ENCODE assay signal across 26 cellular contexts in genomic region chr7:118366363-118366762, GRCh38.
DNase-seq lines count a peak whose midpoint lies in the region; ATAC-seq, FAIRE-seq and TF ChIP-seq lines count a peak whose summit lies in the region.
"Had no signal": no experiment of that assay in that cellular context is flagged by ENCODE, and none has a peak within 500 bp of the region (broad histone marks: within the 10 kb centered on the region; RNA-seq: fewer than 3 reads in every experiment).

No MANE protein-coding gene starts in this region.

- H3K79me2 ChIP-seq in PC-9 (ENCODE audit: low read depth) (no peaks in the 10 kb centered on the region), GM12878 (ENCODE audit: control insufficient read depth, insufficient read depth, low read length) (no peaks in the 10 kb centered on the region)

- TF ChIP-seq CTCF in PC-9 (conservative IDR thresholded peaks at IDR 0.05) (no peak), GM12878 (IDR thresholded peaks at IDR 0.05 in 2 of 3, conservative IDR thresholded peaks at IDR 0.05 in 1 of 3; ENCODE audit: control insufficient read depth in 2 of 3, extremely low read depth in 1 of 3, insufficient read depth in 1 of 3, low read depth in 3 of 3, low read length in 3 of 3) (no peak), left ventricle myocardium inferior (IDR thresholded peaks at IDR 0.05; ENCODE audit: borderline replicate concordance) (no peak), mucosa of descending colon (IDR thresholded peaks at IDR 0.05) (no peak)

- no peaks in the 10 kb centered on the region for H3F3A ChIP-seq in PC-9 (ENCODE audit: insufficient read depth, low read depth)

- no peaks in the 10 kb centered on the region for H3K9me2 ChIP-seq in PC-9 (ENCODE audit: insufficient read depth)

- no peak overlapping the region for H3K9ac ChIP-seq in GM12878 (ENCODE audit: control insufficient read depth, insufficient read depth, low read length)
- H3K9ac ChIP-seq: BLaER1 had no signal

- no peaks in the 10 kb centered on the region for H3K9me3 ChIP-seq in PC-9 (ENCODE audit: insufficient read depth, low read depth)
- no peaks in the 10 kb centered on the region for H3K9me3 ChIP-seq in GM12878 (replicated peaks; ENCODE audit: control insufficient read depth, insufficient read depth, low read length)
- no peaks in the 10 kb centered on the region for H3K9me3 ChIP-seq in left ventricle myocardium inferior (replicated peaks)
- H3K9me3 ChIP-seq in mucosa of descending colon, result no peaks in the 10 kb centered on the region
- H3K9me3 ChIP-seq: BE2C, BLaER1 had no signal

- BruUV-seq in PC-9 (replicated peaks; lab: Mats Ljungman, UMichigan) (no TSS peak), GM12878 (replicated peaks; lab: Mats Ljungman, UMichigan) (no TSS peak)

- SMC1A ChIA-PET in GM12878 (lab: Charles Lee; ENCODE audit: uncharacterized antibody, unreplicated experiment), result interaction anchor here (1.0 kb wide), 1 partner anchor 39 kb away, joined by 3 read pairs; no protein-coding TSS in a partner anchor

- WGBS in GM12878 (ENCODE audit: insufficient coverage, insufficient replicate concordance, low lambda C conversion rate, missing lambda C conversion rate), result 36% methylated on average over 5 of the region's 5 CpGs

- H3K4me3 ChIP-seq in PC-9 (no peak overlapping the region), GM12878 (no peak overlapping the region), left ventricle myocardium inferior (no peak overlapping the region), mucosa of descending colon (no peak overlapping the region)
- H3K4me3 ChIP-seq: BLaER1 had no signal

- CTCF ChIA-PET in PC-9 (lab: Charles Lee), result no interaction called here
- CTCF ChIA-PET in GM12878 (lab: Yijun Ruan, JAX), result no interaction called here

- TF ChIP-seq POLR2A in GM12878 (IDR thresholded peaks at IDR 0.05; ENCODE audit: low read depth, low read length), result no peak

- no peak overlapping the region for H3K27ac ChIP-seq in PC-9
- no peak overlapping the region for H3K27ac ChIP-seq in GM12878 (ENCODE audit: control insufficient read depth, insufficient read depth)
- no peak overlapping the region for H3K27ac ChIP-seq in left ventricle myocardium inferior (replicated peaks)
- H3K27ac ChIP-seq: BLaER1 had no signal

- peak; percentile 25; the same call in 2 of the 3 replicates for ATAC-seq in GM12878
- no peak for ATAC-seq in mucosa of descending colon

- no peak for TF ChIP-seq EP300 in GM12878 (IDR thresholded peaks at IDR 0.05; ENCODE audit: borderline replicate concordance in 1 of 2, control insufficient read depth in 1 of 2, low read depth in 2 of 2, low read length in 2 of 2)

- no peak for FAIRE-seq in GM12878 (lab: Jason Lieb, UNC)
- FAIRE-seq: A204.1, GM12891, GM19239 had no signal

- no peak for DNase-seq in PC-9
- DNase-seq in GM12878 (ENCODE audit: low read depth, low spot score), result no peak
- DNase-seq in foreskin melanocyte, result peak; percentile 3
- DNase-seq in left ventricle myocardium inferior, result no peak
- DNase-seq in LoVo (ENCODE audit: low spot score), result no peak
- DNase-seq in head of caudate nucleus, result no peak
- DNase-seq in mucosa of descending colon, result no peak
- DNase-seq: 8988T; ACHN; BE2C; C1 segment of cervical spinal cord; CD4-positive, alpha-beta memory T cell; CD4-positive, CD25-positive, alpha-beta regulatory T cell; CD8-positive, alpha-beta memory T cell; COR-L47; DMS 273 treated with DMSO at 0.1 percent for 48 hours; DMS153; DMS53; DMS79; DND-41; EL; GDM1 had no signal

- H3K36me3 ChIP-seq in PC-9 (ENCODE audit: low read depth) (no peaks in the 10 kb centered on the region), GM12878 (ENCODE audit: control insufficient read depth in 2 of 2, insufficient read depth in 2 of 2, low read length in 1 of 2) (no peaks in the 10 kb centered on the region), left ventricle myocardium inferior (no peaks in the 10 kb centered on the region), mucosa of descending colon (ENCODE audit: low read depth) (no peaks in the 10 kb centered on the region)
- H3K36me3 ChIP-seq: BE2C, BLaER1 had no signal

- in situ Hi-C loops in GM12878 (cut with MboI), result loop anchor here (25.0 kb wide), 1 partner anchor 821 kb away; no protein-coding TSS in a partner anchor

- 0 out of 2 replicates have a peak overlapping the region, but pooled peaks have one; percentile 4 for H2AFZ ChIP-seq in PC-9
- H2AFZ ChIP-seq in GM12878 (ENCODE audit: control insufficient read depth, low read depth, low read length), result no peak overlapping the region

- H4K20me1 ChIP-seq in PC-9 (ENCODE audit: insufficient read depth) (no peaks in the 10 kb centered on the region), GM12878 (ENCODE audit: control insufficient read depth, insufficient read depth) (no peaks in the 10 kb centered on the region)
- H4K20me1 ChIP-seq: BLaER1 had no signal

- H3K4me2 ChIP-seq in PC-9 (no peak overlapping the region), GM12878 (ENCODE audit: control insufficient read depth, insufficient read depth) (no peak overlapping the region)
- H3K4me2 ChIP-seq: BLaER1 had no signal

- H3K27me3 ChIP-seq in PC-9 (ENCODE audit: insufficient read depth, low read depth) (no peaks in the 10 kb centered on the region), GM12878 (replicated peaks in 1 of 2; ENCODE audit: control insufficient read depth in 2 of 2, insufficient read depth in 2 of 2, low read length in 1 of 2) (no peaks in the 10 kb centered on the region), left ventricle myocardium inferior (ENCODE audit: low read depth) (no peaks in the 10 kb centered on the region)
- H3K27me3 ChIP-seq: BE2C, BLaER1 had no signal

- RAD21 ChIA-PET in GM12878 (lab: Charles Lee; ENCODE audit: unreplicated experiment), result no interaction called here

- no peak for TF ChIP-seq RAD21 in GM12878 (IDR thresholded peaks at IDR 0.05; ENCODE audit: insufficient read depth, low read depth, low read length)

- POLR2A ChIA-PET in PC-9 (lab: Charles Lee; ENCODE audit: unreplicated experiment) (no interaction called here), GM12878 (lab: Charles Lee) (no interaction called here)

- intact Hi-C loops in PC-9 (cut with micrococcal nuclease; ENCODE audit: unreplicated experiment) (no loop called here), GM12878 (cut with micrococcal nuclease; ENCODE audit: unreplicated experiment) (no loop called here), left ventricle myocardium inferior (cut with micrococcal nuclease) (no loop called here), head of caudate nucleus (cut with DNase I) (no loop called here), mucosa of descending colon (cut with DNase I, micrococcal nuclease) (no loop called here)

- no peaks in the 10 kb centered on the region for H3K4me1 ChIP-seq in PC-9 (replicated peaks; ENCODE audit: insufficient read depth)
- no peaks in the 10 kb centered on the region for H3K4me1 ChIP-seq in GM12878 (ENCODE audit: control insufficient read depth, insufficient read depth, low read length)
- no peaks in the 10 kb centered on the region for H3K4me1 ChIP-seq in left ventricle myocardium inferior
- no peaks in the 10 kb centered on the region for H3K4me1 ChIP-seq in mucosa of descending colon (ENCODE audit: low read depth)
- H3K4me1 ChIP-seq: BE2C, BLaER1 had no signal

TF ChIP-seq in GM12878, 131 proteins besides CTCF, POLR2A, EP300 and RAD21 (continues in another document):
- TF ChIP-seq, protein P1, sequence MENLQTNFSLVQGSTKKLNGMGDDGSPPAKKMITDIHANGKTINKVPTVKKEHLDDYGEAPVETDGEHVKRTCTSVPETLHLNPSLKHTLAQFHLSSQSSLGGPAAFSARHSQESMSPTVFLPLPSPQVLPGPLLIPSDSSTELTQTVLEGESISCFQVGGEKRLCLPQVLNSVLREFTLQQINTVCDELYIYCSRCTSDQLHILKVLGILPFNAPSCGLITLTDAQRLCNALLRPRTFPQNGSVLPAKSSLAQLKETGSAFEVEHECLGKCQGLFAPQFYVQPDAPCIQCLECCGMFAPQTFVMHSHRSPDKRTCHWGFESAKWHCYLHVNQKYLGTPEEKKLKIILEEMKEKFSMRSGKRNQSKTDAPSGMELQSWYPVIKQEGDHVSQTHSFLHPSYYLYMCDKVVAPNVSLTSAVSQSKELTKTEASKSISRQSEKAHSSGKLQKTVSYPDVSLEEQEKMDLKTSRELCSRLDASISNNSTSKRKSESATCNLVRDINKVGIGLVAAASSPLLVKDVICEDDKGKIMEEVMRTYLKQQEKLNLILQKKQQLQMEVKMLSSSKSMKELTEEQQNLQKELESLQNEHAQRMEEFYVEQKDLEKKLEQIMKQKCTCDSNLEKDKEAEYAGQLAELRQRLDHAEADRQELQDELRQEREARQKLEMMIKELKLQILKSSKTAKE (IDR thresholded peaks at IDR 0.05; ENCODE audit: low read depth, poor library complexity, severe bottlenecking), result no peak
- TF ChIP-seq CHD2 (IDR thresholded peaks at IDR 0.05; ENCODE audit: borderline replicate concordance, low read depth, low read length) (no peak), CHD1 (IDR thresholded peaks at IDR 0.05; ENCODE audit: low read depth, low read length) (no peak), CEBPB (IDR thresholded peaks at IDR 0.05; ENCODE audit: borderline replicate concordance in 1 of 2, low read depth in 2 of 2, low read length in 2 of 2) (no peak), MEF2B (IDR thresholded peaks at IDR 0.05; ENCODE audit: partially characterized antibody, poor library complexity, severe bottlenecking) (peak; percentile 71)
- TF ChIP-seq, protein P2, sequence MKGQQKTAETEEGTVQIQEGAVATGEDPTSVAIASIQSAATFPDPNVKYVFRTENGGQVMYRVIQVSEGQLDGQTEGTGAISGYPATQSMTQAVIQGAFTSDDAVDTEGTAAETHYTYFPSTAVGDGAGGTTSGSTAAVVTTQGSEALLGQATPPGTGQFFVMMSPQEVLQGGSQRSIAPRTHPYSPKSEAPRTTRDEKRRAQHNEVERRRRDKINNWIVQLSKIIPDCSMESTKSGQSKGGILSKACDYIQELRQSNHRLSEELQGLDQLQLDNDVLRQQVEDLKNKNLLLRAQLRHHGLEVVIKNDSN (IDR thresholded peaks at IDR 0.05; ENCODE audit: borderline replicate concordance, extremely low read length, insufficient read depth, low read depth, low read length), result no peak
